In the genomic region with DNA sequence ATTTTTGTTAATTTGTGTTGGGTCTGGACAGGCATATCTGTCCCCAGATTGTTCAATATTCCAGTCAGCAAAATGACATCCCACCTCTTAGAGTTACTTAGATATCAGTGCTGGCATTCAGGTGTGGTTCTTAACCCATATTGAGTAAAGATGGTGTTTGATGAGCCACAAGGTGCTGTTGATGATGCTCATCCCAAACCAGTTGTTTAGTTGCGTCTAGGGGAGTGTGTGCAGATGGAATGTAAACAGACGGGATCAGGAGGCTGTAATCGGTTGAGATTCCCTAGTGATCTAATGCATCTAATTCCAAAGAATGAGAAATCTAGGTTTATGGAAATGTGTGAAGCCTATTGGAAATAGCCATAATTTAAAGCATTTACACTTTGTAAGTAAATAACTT, we compare ENCODE assay signal across 11 cellular contexts. TPM values are rescaled to one million over a fixed set of nuclear protein-coding genes. Genes with fewer than 3 reads are reported as not detected.
DNase-seq lines count a peak whose midpoint lies in the region; ATAC-seq and TF ChIP-seq lines count a peak whose summit lies in the region.
"Had no signal": no experiment of that assay in that cellular context is flagged by ENCODE, and none has a peak within 500 bp of the region (broad histone marks: within the 10 kb centered on the region; RNA-seq: fewer than 3 reads in every experiment).

No MANE protein-coding gene starts in this region.

- no peak for TF ChIP-seq RAD21 in HCT116 (IDR thresholded peaks at IDR 0.05; ENCODE audit: low read depth)

- H3K79me2 ChIP-seq in HCT116 (ENCODE audit: insufficient read depth, low read length), result peaks cover 53% of the 10 kb centered on the region
- peaks cover 5% of the 10 kb centered on the region for H3K79me2 ChIP-seq in parathyroid adenoma

- H3K36me3 ChIP-seq in HCT116 (ENCODE audit: control insufficient read depth in 1 of 2, insufficient read depth in 2 of 2, low read length in 2 of 2) (no peaks in the 10 kb centered on the region), parathyroid adenoma (ENCODE audit: control insufficient read depth, insufficient read depth, low read length) (no peaks in the 10 kb centered on the region)

- CTCF ChIA-PET in HCT116 (lab: Charles Lee), result no interaction called here

- H3K4me2 ChIP-seq in HCT116 (ENCODE audit: low read length) (peak overlapping the region; percentile 92), parathyroid adenoma (ENCODE audit: low read length) (peak overlapping the region; percentile 82)

- DNase-seq in HCT116 (ENCODE audit: low read depth, low spot score) (no peak), NCI-H526 treated with DMSO at 0.1 percent for 48 hours (lab: John Stamatoyannopoulos, UW) (peak; percentile 2), epithelial cell of proximal tubule (ENCODE audit: low read depth) (no peak), NCI-H1694 (lab: John Stamatoyannopoulos, UW) (no peak), NCI-H1436 (lab: John Stamatoyannopoulos, UW) (no peak)
- DNase-seq: activated CD8-positive, alpha-beta T cell treated with anti-CD3 and anti-CD28 coated beads for 36 hours; activated naive CD8-positive, alpha-beta T cell treated with anti-CD3 and anti-CD28 coated beads, Interleukin-2, amount 10 ng/mL, durations not matched to agents 7 days and 5 days; dermis blood vessel endothelial cell had no signal

- H3K9me3 ChIP-seq in HCT116 (ENCODE audit: control insufficient read depth in 1 of 2, insufficient read depth in 1 of 2, low read depth in 1 of 2, low read length in 2 of 2) (no peaks in the 10 kb centered on the region), parathyroid adenoma (ENCODE audit: control insufficient read depth, low read length) (no peaks in the 10 kb centered on the region)

- H3K27me3 ChIP-seq in HCT116 (ENCODE audit: insufficient read depth, low read length) (no peaks in the 10 kb centered on the region), parathyroid adenoma (ENCODE audit: control insufficient read depth, insufficient read depth, low read length) (no peaks in the 10 kb centered on the region)

- no peak overlapping the region for H3K27ac ChIP-seq in HCT116 (ENCODE audit: low read depth, low read length)
- no peak overlapping the region for H3K27ac ChIP-seq in parathyroid adenoma

- no peak for TF ChIP-seq POLR2A in HCT116 (IDR thresholded peaks at IDR 0.05; ENCODE audit: borderline replicate concordance, extremely low read depth, insufficient read depth, insufficient read length)

- H3K9ac ChIP-seq in HCT116 (ENCODE audit: low read length), result peak overlapping the region; percentile 70
- H3K9ac ChIP-seq in parathyroid adenoma, result no peak overlapping the region

- POLR2A ChIA-PET in HCT116 (lab: Charles Lee), result no interaction called here

- H3K9me2 ChIP-seq in HCT116 (ENCODE audit: insufficient read depth), result no peaks in the 10 kb centered on the region

- no peak for TF ChIP-seq CTCF in HCT116 (IDR thresholded peaks at IDR 0.05 in 2 of 3, conservative IDR thresholded peaks at IDR 0.05 in 1 of 3; ENCODE audit: borderline replicate concordance in 1 of 3, insufficient read depth in 1 of 3, low read depth in 2 of 3, low read length in 2 of 3)
- no peak for TF ChIP-seq CTCF in epithelial cell of proximal tubule (conservative IDR thresholded peaks at IDR 0.05; ENCODE audit: low read depth, low read length)
- no peak for TF ChIP-seq CTCF in parathyroid adenoma (IDR thresholded peaks at IDR 0.05)

- RAD21 ChIA-PET in HCT116 (lab: Charles Lee; ENCODE audit: low non-redundant PET in 1 of 2, low total read pairs in 2 of 2, uncharacterized antibody in 2 of 2, unreplicated experiment in 2 of 2), result no interaction called here

- ATAC-seq in HCT116, result no peak
- ATAC-seq in HG03108 (IDR thresholded peaks at IDR 0.05; ENCODE audit: unreplicated experiment), result no peak
- no peak for ATAC-seq in HG03520 (IDR thresholded peaks at IDR 0.05; ENCODE audit: unreplicated experiment)
- ATAC-seq: activated CD8-positive, alpha-beta T cell treated with anti-CD3 and anti-CD28 coated beads for 36 hours had no signal

- peak overlapping the region; percentile 67 to 72 for H3K4me3 ChIP-seq in HCT116 (replicated peaks in 1 of 2; ENCODE audit: low read depth in 1 of 2, low read length in 2 of 2)
- H3K4me3 ChIP-seq in epithelial cell of proximal tubule (ENCODE audit: low read depth, low read length), result peak overlapping the region; percentile 97
- H3K4me3 ChIP-seq in parathyroid adenoma (ENCODE audit: low read depth, low read length), result peak overlapping the region; percentile 78

- intact Hi-C loops in HCT116 (cut with micrococcal nuclease), result no loop called here

- H2AFZ ChIP-seq in HCT116 (ENCODE audit: low read depth, low read length, poor library complexity, severe bottlenecking) (no peak overlapping the region), parathyroid adenoma (no peak overlapping the region)

- no peaks in the 10 kb centered on the region; the same call in 1 of the 2 replicates for H4K20me1 ChIP-seq in HCT116 (ENCODE audit: insufficient read depth)

- TSS peak; percentile 30 for BruUV-seq in HCT116 (replicated peaks; lab: Mats Ljungman, UMichigan)

- peaks cover 2 to 23% of the 10 kb centered on the region in 2 experiments for H3K4me1 ChIP-seq in HCT116 (ENCODE audit: control insufficient read depth in 1 of 2, insufficient read depth in 2 of 2, low read length in 2 of 2)
- H3K4me1 ChIP-seq in parathyroid adenoma, result no peaks in the 10 kb centered on the region

TF ChIP-seq in HCT116, 20 proteins besides CTCF, POLR2A, EP300 and RAD21:
- TF ChIP-seq YY1 (IDR thresholded peaks at IDR 0.05; ENCODE audit: extremely low read depth, insufficient replicate concordance, low read depth, low read length) (no peak), ELF1 (IDR thresholded peaks at IDR 0.05; ENCODE audit: borderline replicate concordance, low read depth) (no peak), CEBPB (IDR thresholded peaks at IDR 0.05; ENCODE audit: low read depth) (no peak), JUND (IDR thresholded peaks at IDR 0.05) (no peak), POLR2AphosphoS5 (IDR thresholded peaks at IDR 0.05; ENCODE audit: low read depth, low read length) (no peak), CBX3 (IDR thresholded peaks at IDR 0.05; ENCODE audit: low read depth) (no peak), SP1 (IDR thresholded peaks at IDR 0.05; ENCODE audit: low read depth) (no peak), ZNF274 (IDR thresholded peaks at IDR 0.05; ENCODE audit: low read depth, low read length) (no peak), REST (IDR thresholded peaks at IDR 0.05; ENCODE audit: low read depth) (no peak), SRF (IDR thresholded peaks at IDR 0.05; ENCODE audit: low read depth) (no peak), EZH2 (IDR thresholded peaks at IDR 0.05) (no peak), SIN3A (IDR thresholded peaks at IDR 0.05; ENCODE audit: low read depth) (no peak), MAX (IDR thresholded peaks at IDR 0.05) (no peak), EZH2phosphoT487 (IDR thresholded peaks at IDR 0.05; ENCODE audit: borderline replicate concordance) (no peak)

RNA-seq across cellular contexts. Expression of gene HOOK1, which starts 1.1 kb away (rescaled TPM):
- total RNA-seq in HCT116 (2021; ENCODE audit: unreplicated experiment) (30.9 TPM), epithelial cell of proximal tubule (3.6 and 4.2 TPM in 2 replicates)
- 9.4 and 9.6 TPM in 2 replicates for polyA plus RNA-seq in HCT116 (2012)
